In the genomic region with DNA sequence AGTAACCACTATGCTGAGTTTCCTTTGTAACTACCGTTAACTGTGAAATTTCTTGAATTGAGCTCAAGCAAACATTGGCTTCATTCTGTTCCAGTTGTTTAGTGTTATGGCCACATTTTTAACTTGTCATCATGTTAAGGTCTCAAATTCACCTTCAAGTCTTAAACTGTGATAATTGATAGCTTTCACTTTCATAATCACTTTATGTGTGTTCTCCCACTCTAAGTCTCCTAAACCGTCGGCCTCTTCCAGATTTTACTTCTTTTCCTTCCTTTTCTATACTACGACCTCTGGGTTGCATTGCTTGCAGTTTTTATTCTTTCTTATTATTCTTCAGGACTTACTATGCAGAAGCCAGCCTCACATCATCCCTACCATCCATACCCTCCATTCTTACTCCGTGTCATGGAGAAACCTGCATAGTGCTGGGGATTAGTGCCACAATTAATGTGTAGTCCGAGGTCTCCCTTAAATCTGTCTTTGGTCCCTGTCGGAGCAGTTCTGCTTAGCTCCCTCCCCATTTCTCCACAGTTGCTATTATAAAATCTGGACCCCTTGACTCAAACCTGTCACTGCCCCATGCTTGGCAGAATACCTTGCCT, we compare ENCODE assay signal across 12 cellular contexts. TPM values are rescaled to one million over a fixed set of nuclear protein-coding genes. Genes with fewer than 3 reads are reported as not detected.
DNase-seq lines count a peak whose midpoint lies in the region; ATAC-seq and TF ChIP-seq lines count a peak whose summit lies in the region.
"Had no signal": no experiment of that assay in that cellular context is flagged by ENCODE, and none has a peak within 500 bp of the region (broad histone marks: within the 10 kb centered on the region; RNA-seq: fewer than 3 reads in every experiment).

No MANE protein-coding gene starts in this region.

- H3K36me3 ChIP-seq in CD4-positive, CD25-positive, alpha-beta regulatory T cell (ENCODE audit: control insufficient read depth, insufficient read depth, low read length): no peaks in the 10 kb centered on the region
- no peaks in the 10 kb centered on the region for H3K36me3 ChIP-seq in neutrophil
- H3K36me3 ChIP-seq: adrenal gland, esophagus squamous epithelium had no signal

- peak overlapping the region; percentile 2 to 66 (median 56) for H3K4me3 Mint-ChIP-seq in CD4-positive, CD25-positive, alpha-beta regulatory T cell
- H3K4me3 Mint-ChIP-seq in HFFc6: no peak overlapping the region
- H3K4me3 Mint-ChIP-seq in central memory CD8-positive, alpha-beta T cell: peak overlapping the region; percentile 45

- no peaks in the 10 kb centered on the region for H3K27me3 Mint-ChIP-seq in CD4-positive, CD25-positive, alpha-beta regulatory T cell
- H3K27me3 Mint-ChIP-seq in HFFc6 (ENCODE audit: insufficient read depth): peaks cover 2% of the 10 kb centered on the region; the same call in 1 of the 2 replicates
- no peaks in the 10 kb centered on the region for H3K27me3 Mint-ChIP-seq in central memory CD8-positive, alpha-beta T cell

- no peak overlapping the region for H3K27ac ChIP-seq in CD4-positive, CD25-positive, alpha-beta regulatory T cell (ENCODE audit: insufficient read depth, low read length, poor library complexity, severe bottlenecking)
- H3K27ac ChIP-seq in neutrophil: peak overlapping the region; percentile 67
- H3K27ac ChIP-seq: VCaP had no signal

- no peak for ATAC-seq in CD4-positive, CD25-positive, alpha-beta regulatory T cell (ENCODE audit: low read depth in 2 of 2)
- ATAC-seq in central memory CD8-positive, alpha-beta T cell (replicated peaks; ENCODE audit: extremely low read depth, poor library complexity, severe bottlenecking): peak; percentile 32
- ATAC-seq in HG03342 (IDR thresholded peaks at IDR 0.05; ENCODE audit: unreplicated experiment): no peak

- H3K36me3 Mint-ChIP-seq in CD4-positive, CD25-positive, alpha-beta regulatory T cell: no peaks in the 10 kb centered on the region
- H3K36me3 Mint-ChIP-seq in HFFc6 (ENCODE audit: low read depth): peaks cover 14% of the 10 kb centered on the region
- peaks cover 5% of the 10 kb centered on the region for H3K36me3 Mint-ChIP-seq in central memory CD8-positive, alpha-beta T cell (ENCODE audit: insufficient read depth)

- H3K4me3 ChIP-seq in CD4-positive, CD25-positive, alpha-beta regulatory T cell (ENCODE audit: low read depth, low read length): peak overlapping the region; percentile 63
- H3K4me3 ChIP-seq in neutrophil (ENCODE audit: low read depth in 1 of 2, low read length in 1 of 2): no peak overlapping the region
- H3K4me3 ChIP-seq: adrenal gland, esophagus squamous epithelium had no signal

- H3K4me1 ChIP-seq in CD4-positive, CD25-positive, alpha-beta regulatory T cell (ENCODE audit: control insufficient read depth, insufficient read depth, low read length, poor library complexity, severe bottlenecking): peaks cover 6% of the 10 kb centered on the region
- H3K4me1 ChIP-seq in neutrophil (ENCODE audit: control insufficient read depth in 1 of 2, insufficient read depth in 1 of 2, low read depth in 1 of 2, low read length in 1 of 2): peaks cover 34 to 47% of the 10 kb centered on the region in 2 experiments

- no peaks in the 10 kb centered on the region for H3K9me3 ChIP-seq in CD4-positive, CD25-positive, alpha-beta regulatory T cell (ENCODE audit: control insufficient read depth in 2 of 2, low read length in 2 of 2)
- no peaks in the 10 kb centered on the region for H3K9me3 ChIP-seq in neutrophil
- H3K9me3 ChIP-seq: adrenal gland, esophagus squamous epithelium had no signal

- H3K4me1 Mint-ChIP-seq in CD4-positive, CD25-positive, alpha-beta regulatory T cell: peaks cover 17 to 49% (median 32%) of the 10 kb centered on the region in 4 donors
- peaks cover 54% of the 10 kb centered on the region for H3K4me1 Mint-ChIP-seq in HFFc6 (ENCODE audit: low read depth)
- H3K4me1 Mint-ChIP-seq in central memory CD8-positive, alpha-beta T cell: peaks cover 49% of the 10 kb centered on the region

- peak in 1 of 3 donors; percentile 23 for DNase-seq in CD4-positive, CD25-positive, alpha-beta regulatory T cell
- DNase-seq in HFFc6 (no peak), NCI-H1930 (lab: John Stamatoyannopoulos, UW) (no peak), KG1 (lab: John Stamatoyannopoulos, UW) (no peak), NCI-H524 (lab: John Stamatoyannopoulos, UW) (no peak)
- DNase-seq in central memory CD8-positive, alpha-beta T cell (ENCODE audit: low spot score in 2 of 2): no peak
- DNase-seq: COR-L47, esophagus squamous epithelium had no signal

- H3K9me3 Mint-ChIP-seq in CD4-positive, CD25-positive, alpha-beta regulatory T cell: no peaks in the 10 kb centered on the region
- H3K9me3 Mint-ChIP-seq in HFFc6: no peaks in the 10 kb centered on the region
- H3K9me3 Mint-ChIP-seq in central memory CD8-positive, alpha-beta T cell: no peaks in the 10 kb centered on the region

- no peak for TF ChIP-seq CTCF in HFFc6 (IDR thresholded peaks at IDR 0.05)
- TF ChIP-seq CTCF in neutrophil (IDR thresholded peaks at IDR 0.05): no peak

- H3K27me3 ChIP-seq in CD4-positive, CD25-positive, alpha-beta regulatory T cell (ENCODE audit: control insufficient read depth, insufficient read depth, low read length): no peaks in the 10 kb centered on the region
- no peaks in the 10 kb centered on the region for H3K27me3 ChIP-seq in neutrophil
- H3K27me3 ChIP-seq: adrenal gland, esophagus squamous epithelium had no signal

- peak overlapping the region; percentile 65 to 70 (median 67) for H3K27ac Mint-ChIP-seq in CD4-positive, CD25-positive, alpha-beta regulatory T cell
- H3K27ac Mint-ChIP-seq in HFFc6: peak overlapping the region; percentile 70; the same call in 1 of the 2 replicates
- H3K27ac Mint-ChIP-seq in central memory CD8-positive, alpha-beta T cell (ENCODE audit: low read depth): peak overlapping the region; percentile 24

RNA-seq across cellular contexts. Expression of a gene that starts 5.9 kb away (rescaled TPM):
- 26.6 TPM for total RNA-seq in CD4-positive, CD25-positive, alpha-beta regulatory T cell
- polyA plus RNA-seq in CD4-positive, CD25-positive, alpha-beta regulatory T cell: 1 to 10 TPM in 3 of 4 donors, under 1 TPM in 1; 0.79 to 2.3 (median 2.0) TPM
- total RNA-seq in HFFc6 (2021; fragmentation: NEBNext Ultra II Directional; extraction: Animal tissue kit (Norgen Biotek cat#: 25700)): 10 to 100 TPM; 35.2 to 41.6 (median 39.3) TPM
